In genomic region chr14:36880276-36880675, GRCh38 we compare ENCODE assay signal across 35 cellular contexts.
"Had no signal": no experiment of that assay in that cellular context is flagged by ENCODE, and none has a peak within 500 bp of the region (broad histone marks: within the 10 kb centered on the region; RNA-seq: fewer than 3 reads in every experiment).

No MANE protein-coding gene starts in this region.

- ATAC-seq: activated CD8-positive, alpha-beta T cell treated with anti-CD3 and anti-CD28 coated beads for 36 hours; activated T-cell treated with anti-CD3 and anti-CD28 coated beads, Interleukin-2, amount 50 U/mL, for 72 hours; activated T-helper 17 cell treated with anti-CD3 and anti-CD28 coated beads, Interleukin-2, amount 50 U/mL, for 72 hours had no signal

- H3K36me3 Mint-ChIP-seq: activated naive CD8-positive, alpha-beta T cell treated with anti-CD3 and anti-CD28 coated beads for 36 hours had no signal

- H3K4me3 Mint-ChIP-seq: activated CD4-positive, alpha-beta T cell treated with anti-CD3 and anti-CD28 coated beads, Interleukin-2, amount 10 ng/mL, durations not matched to agents 24 days and 14 days; activated CD8-positive, alpha-beta T cell treated with anti-CD3 and anti-CD28 coated beads for 36 hours; activated naive CD8-positive, alpha-beta T cell treated with anti-CD3 and anti-CD28 coated beads for 36 hours; activated T-cell treated with anti-CD3 and anti-CD28 coated beads, Interleukin-2, amount 50 U/mL, for 72 hours; activated T-helper 17 cell treated with anti-CD3 and anti-CD28 coated beads, Interleukin-2, amount 50 U/mL, for 72 hours had no signal

- DNase-seq: activated CD4-positive, alpha-beta T cell treated with anti-CD3 and anti-CD28 coated beads for 1 hour; activated CD4-positive, alpha-beta T cell treated with anti-CD3 and anti-CD28 coated beads, Interleukin-2, amount 10 ng/mL, durations not matched to agents 24 days and 14 days; activated CD4-positive, alpha-beta T cell treated with anti-CD3 and anti-CD28 coated beads, Interleukin-2, amount 50 U/mL, for 4 hours; activated CD4-positive, CD25-positive, alpha-beta regulatory T cell; activated CD8-positive, alpha-beta T cell treated with anti-CD3 and anti-CD28 coated beads for 36 hours; activated effector memory CD4-positive, alpha-beta T cell treated with anti-CD3 and anti-CD28 coated beads, Interleukin-2, amount 50 U/mL, for 16 hours; activated naive CD4-positive, alpha-beta T cell; activated naive CD4-positive, alpha-beta T cell treated with anti-CD3 and anti-CD28 coated beads, Interleukin-2, amount 50 U/mL, for 16 hours; activated naive CD8-positive, alpha-beta T cell treated with anti-CD3 and anti-CD28 coated beads for 36 hours; activated T-cell treated with anti-CD3 and anti-CD28 coated beads, Interleukin-2, amount 50 U/mL, for 1 hour; activated T-cell treated with anti-CD3 and anti-CD28 coated beads, Interleukin-2, amount 50 U/mL, for 72 hours; amniotic stem cell; aorta; brain microvascular endothelial cell; central memory CD4-positive, alpha-beta T cell; colonic mucosa; Kasumi-1; KBM-7; MG63; NCI-H1048; NCI-H1105 treated with DMSO at 0.1 percent for 48 hours; NCI-H1694; NCI-H1930; NCI-H2081 treated with DMSO at 0.1 percent for 48 hours; NCI-H345; NCI-H524 treated with DMSO at 0.1 percent for 48 hours; NCI-H82; NK-92 treated with Interleukin-12 subunit alpha and Interleukin-12 subunit beta, amount 100 ng/mL, for 24 hours; Right ventricle myocardium superior; SW 1271; T-helper 1 cell; T-helper 2 cell; T-helper 9 cell; WERI-Rb-1 had no signal

- H3K4me1 Mint-ChIP-seq: activated CD4-positive, alpha-beta T cell treated with anti-CD3 and anti-CD28 coated beads, Interleukin-2, amount 10 ng/mL, durations not matched to agents 24 days and 14 days; activated naive CD8-positive, alpha-beta T cell treated with anti-CD3 and anti-CD28 coated beads for 36 hours; activated T-helper 17 cell treated with anti-CD3 and anti-CD28 coated beads, Interleukin-2, amount 50 U/mL, for 72 hours had no signal

- H3K27me3 Mint-ChIP-seq: activated CD4-positive, alpha-beta T cell treated with anti-CD3 and anti-CD28 coated beads, Interleukin-2, amount 10 ng/mL, durations not matched to agents 24 days and 14 days; activated CD8-positive, alpha-beta T cell treated with anti-CD3 and anti-CD28 coated beads for 36 hours; activated naive CD8-positive, alpha-beta T cell treated with anti-CD3 and anti-CD28 coated beads for 36 hours; activated T-helper 17 cell treated with anti-CD3 and anti-CD28 coated beads, Interleukin-2, amount 50 U/mL, for 72 hours had no signal

- H3K27ac Mint-ChIP-seq: activated CD4-positive, alpha-beta T cell treated with anti-CD3 and anti-CD28 coated beads, Interleukin-2, amount 10 ng/mL, durations not matched to agents 24 days and 14 days; activated CD8-positive, alpha-beta T cell treated with anti-CD3 and anti-CD28 coated beads for 36 hours; activated naive CD8-positive, alpha-beta T cell treated with anti-CD3 and anti-CD28 coated beads for 36 hours; activated T-cell treated with anti-CD3 and anti-CD28 coated beads, Interleukin-2, amount 50 U/mL, for 72 hours; activated T-helper 17 cell treated with anti-CD3 and anti-CD28 coated beads, Interleukin-2, amount 50 U/mL, for 72 hours had no signal
